In genomic region chr11:80778432-80778831, GRCh38 we compare ENCODE assay signal across 2 cellular contexts.
TF ChIP-seq lines count a peak whose summit lies in the region.

No MANE protein-coding gene starts in this region.

TF ChIP-seq in GM23338, 12 proteins besides CTCF, POLR2A, EP300 and RAD21 (continued from another document):
- TF ChIP-seq REST (IDR thresholded peaks at IDR 0.05; ENCODE audit: unreplicated experiment): no peak
- no peak for TF ChIP-seq ZNF462 (CRISPR knock-in tag; IDR thresholded peaks at IDR 0.05)
- no peak for TF ChIP-seq EZH2 (IDR thresholded peaks at IDR 0.05; ENCODE audit: low read depth, unreplicated experiment)
- no peak for TF ChIP-seq EZH2phosphoT487 (IDR thresholded peaks at IDR 0.05; ENCODE audit: unreplicated experiment)
- TF ChIP-seq STAT1 (IDR thresholded peaks at IDR 0.05; ENCODE audit: unreplicated experiment): no peak
- no peak for TF ChIP-seq CREB1 (CRISPR knock-in tag; IDR thresholded peaks at IDR 0.05; ENCODE audit: low read depth)
TF ChIP-seq in GM23338: peak in this region for 0.

TF ChIP-seq in GM12878, 131 proteins besides CTCF, POLR2A, EP300 and RAD21 (continued from another document):
- TF ChIP-seq MLLT1 (IDR thresholded peaks at IDR 0.05): no peak
- TF ChIP-seq CHD2 (IDR thresholded peaks at IDR 0.05; ENCODE audit: borderline replicate concordance, low read depth, low read length): no peak
- no peak for TF ChIP-seq MAX (IDR thresholded peaks at IDR 0.05; ENCODE audit: low read depth, low read length)
- TF ChIP-seq CBFB (IDR thresholded peaks at IDR 0.05; ENCODE audit: low read depth): no peak
